In genomic region chr9:28234899-28235277, GRCh38 we compare ENCODE assay signal across 13 cellular contexts.
A peak's percentile ranks its signal among the peaks of the same experiment; 100 is the strongest.
DNase-seq lines count a peak whose midpoint lies in the region; ATAC-seq and TF ChIP-seq lines count a peak whose summit lies in the region.
"Had no signal": no experiment of that assay in that cellular context is flagged by ENCODE, and none has a peak within 500 bp of the region (broad histone marks: within the 10 kb centered on the region; RNA-seq: fewer than 3 reads in every experiment).

No MANE protein-coding gene starts in this region.

- peaks cover 7% of the 10 kb centered on the region for H3K4me1 ChIP-seq in Caco-2
- H3K4me1 ChIP-seq: BE2C, parathyroid adenoma had no signal

- CTCF ChIA-PET in Calu3 (lab: Charles Lee): no interaction called here
- CTCF ChIA-PET in Caco-2 (lab: Charles Lee): no interaction called here

- H3K36me3 ChIP-seq in Caco-2 (ENCODE audit: control insufficient read depth, insufficient read depth, low read length): no peaks in the 10 kb centered on the region
- H3K36me3 ChIP-seq: BE2C had no signal

- no peak overlapping the region for H3K4me3 Mint-ChIP-seq in Calu3 (ENCODE audit: low read depth, unreplicated experiment)
- no peak overlapping the region for H3K4me3 Mint-ChIP-seq in T-helper 2 cell treated with Interferon-gamma antibody and Interleukin-4, amounts not matched to agents 5 μg/mL and 100 μg/mL, for 36 hours
- H3K4me3 Mint-ChIP-seq in Caco-2 (ENCODE audit: unreplicated experiment): no peak overlapping the region
- H3K4me3 Mint-ChIP-seq: activated T-cell treated with anti-CD3 and anti-CD28 coated beads, Interleukin-2, amount 50 U/mL, for 4 hours had no signal

- H3K4me3 ChIP-seq in Caco-2 (ENCODE audit: low read depth, low read length): no peak overlapping the region

- H3K36me3 Mint-ChIP-seq in Calu3 (ENCODE audit: insufficient read depth, unreplicated experiment): no peaks in the 10 kb centered on the region
- H3K36me3 Mint-ChIP-seq in T-helper 2 cell treated with Interferon-gamma antibody and Interleukin-4, amounts not matched to agents 5 μg/mL and 100 μg/mL, for 36 hours (ENCODE audit: low read depth): no peaks in the 10 kb centered on the region
- no peaks in the 10 kb centered on the region for H3K36me3 Mint-ChIP-seq in Caco-2 (ENCODE audit: insufficient read depth, unreplicated experiment)

- no peaks in the 10 kb centered on the region for H3K9me3 ChIP-seq in Caco-2
- H3K9me3 ChIP-seq: BE2C had no signal

- TF ChIP-seq CTCF in Calu3 (IDR thresholded peaks at IDR 0.05; ENCODE audit: unreplicated experiment) (no peak), Caco-2 (IDR thresholded peaks at IDR 0.05; ENCODE audit: insufficient read depth in 1 of 2, low read depth in 1 of 2, low read length in 1 of 2, severe bottlenecking in 1 of 2, unreplicated experiment in 1 of 2) (no peak)

- H3K9me3 Mint-ChIP-seq in Calu3 (ENCODE audit: low read depth, unreplicated experiment) (peaks cover 4% of the 10 kb centered on the region), Caco-2 (ENCODE audit: unreplicated experiment) (peaks cover 9% of the 10 kb centered on the region)
- H3K9me3 Mint-ChIP-seq in T-helper 2 cell treated with Interferon-gamma antibody and Interleukin-4, amounts not matched to agents 5 μg/mL and 100 μg/mL, for 36 hours: peaks cover 5% of the 10 kb centered on the region

- DNase-seq in Calu3 (peak; percentile 1), NCI-H226 (peak; percentile 85), astrocyte of the hippocampus (ENCODE audit: low read depth, low spot score) (peak; percentile 93), iris pigment epithelial cell (ENCODE audit: low read depth) (peak; percentile 50), Caco-2 (no peak), COR-L47 (lab: John Stamatoyannopoulos, UW) (no peak)
- DNase-seq in T-helper 2 cell treated with Interferon-gamma antibody and Interleukin-4, amounts not matched to agents 5 μg/mL and 100 μg/mL, for 36 hours (ENCODE audit: low spot score): no peak
- DNase-seq: activated CD4-positive, alpha-beta T cell treated with anti-CD3 and anti-CD28 coated beads for 1 hour; activated T-cell treated with anti-CD3 and anti-CD28 coated beads, Interleukin-2, amount 50 U/mL, for 4 hours; BE2C; NCI-H1436 had no signal

- intact Hi-C loops in Calu3 (cut with micrococcal nuclease; ENCODE audit: unreplicated experiment) (no loop called here), Caco-2 (cut with micrococcal nuclease; ENCODE audit: unreplicated experiment) (no loop called here)

- H3K27me3 ChIP-seq in Caco-2 (replicated peaks; ENCODE audit: control insufficient read depth, insufficient read depth, low read length): no peaks in the 10 kb centered on the region
- H3K27me3 ChIP-seq: BE2C had no signal

- no peak overlapping the region for H3K27ac Mint-ChIP-seq in Calu3 (ENCODE audit: unreplicated experiment)
- H3K27ac Mint-ChIP-seq in T-helper 2 cell treated with Interferon-gamma antibody and Interleukin-4, amounts not matched to agents 5 μg/mL and 100 μg/mL, for 36 hours: no peak overlapping the region
- no peak overlapping the region for H3K27ac Mint-ChIP-seq in Caco-2 (ENCODE audit: unreplicated experiment)

- POLR2A ChIA-PET in Caco-2 (lab: Charles Lee): no interaction called here

- H3K4me1 Mint-ChIP-seq in Calu3 (ENCODE audit: low read depth, unreplicated experiment) (no peaks in the 10 kb centered on the region), Caco-2 (ENCODE audit: low read depth, unreplicated experiment) (peaks cover 6% of the 10 kb centered on the region)
- H3K4me1 Mint-ChIP-seq in T-helper 2 cell treated with Interferon-gamma antibody and Interleukin-4, amounts not matched to agents 5 μg/mL and 100 μg/mL, for 36 hours (ENCODE audit: low read depth): no peaks in the 10 kb centered on the region

- BruUV-seq in Calu3 (replicated peaks; lab: Mats Ljungman, UMichigan) (no TSS peak), Caco-2 (replicated peaks; lab: Mats Ljungman, UMichigan) (no TSS peak)

- H3K27me3 Mint-ChIP-seq in Calu3 (ENCODE audit: unreplicated experiment) (no peaks in the 10 kb centered on the region), Caco-2 (ENCODE audit: insufficient read depth, unreplicated experiment) (no peaks in the 10 kb centered on the region)
- no peaks in the 10 kb centered on the region for H3K27me3 Mint-ChIP-seq in T-helper 2 cell treated with Interferon-gamma antibody and Interleukin-4, amounts not matched to agents 5 μg/mL and 100 μg/mL, for 36 hours (ENCODE audit: low read depth)

- no peak for ATAC-seq in HG02759 (IDR thresholded peaks at IDR 0.05; ENCODE audit: unreplicated experiment)
- ATAC-seq: activated T-cell treated with anti-CD3 and anti-CD28 coated beads, Interleukin-2, amount 50 U/mL, for 4 hours had no signal

Comparison
In these comparisons a context has a peak if more than half of its experiments do, and no peak if none do; other contexts are left out.
1. DNase-seq: peak in Calu3 (single experiment), NCI-H226 (single experiment), astrocyte of the hippocampus (single experiment) and iris pigment epithelial cell (single experiment); none in T-helper 2 cell treated with Interferon-gamma antibody and Interleukin-4, amounts not matched to agents 5 μg/mL and 100 μg/mL, for 36 hours (single experiment), Caco-2 (0 of 2) and COR-L47 (single experiment).